ENCODE assay signal across 9 cellular contexts in the genomic region with DNA sequence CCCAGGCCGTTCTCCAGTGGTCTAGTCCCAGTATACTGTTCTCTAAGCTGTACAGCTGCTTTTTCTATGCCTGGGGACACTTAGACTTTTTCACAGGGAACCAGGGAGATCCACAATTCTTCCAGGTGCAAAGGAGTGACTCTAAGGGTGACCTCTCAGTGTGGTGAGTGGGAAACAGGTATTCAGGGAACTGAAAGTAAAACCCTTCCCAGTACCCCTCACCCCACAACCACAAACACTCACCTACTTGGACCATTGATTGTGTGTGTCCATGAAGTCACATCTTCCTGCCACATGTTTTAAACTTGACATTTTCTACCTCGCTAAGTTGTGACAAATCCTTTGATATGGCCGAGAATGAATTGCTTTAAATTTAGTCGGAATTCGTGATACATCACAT.
"Had no signal": no experiment of that assay in that cellular context is flagged by ENCODE, and none has a peak within 500 bp of the region (broad histone marks: within the 10 kb centered on the region; RNA-seq: fewer than 3 reads in every experiment).

No MANE protein-coding gene starts in this region.

- H3K27me3 Mint-ChIP-seq: activated naive CD4-positive, alpha-beta T cell treated with anti-CD3 and anti-CD28 coated beads, Interleukin-2, amount 50 U/mL, for 24 hours; effector memory CD8-positive, alpha-beta T cell had no signal

- H3K9me3 Mint-ChIP-seq: activated naive CD4-positive, alpha-beta T cell treated with anti-CD3 and anti-CD28 coated beads, Interleukin-2, amount 50 U/mL, for 24 hours; effector memory CD8-positive, alpha-beta T cell had no signal

- DNase-seq: activated CD4-positive, alpha-beta T cell treated with anti-CD3 and anti-CD28 coated beads for 1 hour; brain microvascular endothelial cell; effector memory CD8-positive, alpha-beta T cell; kidney; left ventricle myocardium superior; retina; SK-N-SH; stimulated activated CD4-positive, alpha-beta T cell treated with anti-CD3 and anti-CD28 coated beads, Interleukin-4, amount 100 ng/mL, for 4 hours had no signal

- FAIRE-seq: kidney had no signal

- ATAC-seq: left ventricle myocardium superior had no signal

- H3K36me3 Mint-ChIP-seq: activated naive CD4-positive, alpha-beta T cell treated with anti-CD3 and anti-CD28 coated beads, Interleukin-2, amount 50 U/mL, for 24 hours had no signal
